In the genomic region with DNA sequence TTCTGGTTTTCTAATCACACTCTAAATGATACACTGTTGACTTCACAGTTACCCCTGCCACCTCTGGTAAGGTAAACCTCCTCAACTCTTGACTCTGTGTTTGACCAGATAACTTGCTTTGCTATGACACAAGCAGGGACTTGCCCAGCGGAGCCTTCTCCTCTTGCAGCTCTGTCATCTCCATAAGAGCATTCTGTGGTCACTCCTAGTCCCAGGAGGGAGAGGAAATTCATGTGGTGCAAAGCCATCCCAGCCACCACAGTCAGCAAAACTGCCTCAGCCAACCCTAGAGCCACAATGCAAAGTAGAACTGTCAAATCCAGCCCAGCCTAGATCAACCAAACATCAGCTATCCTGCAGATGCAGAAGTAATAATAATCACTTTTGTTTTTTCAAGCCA, we compare ENCODE assay signal across 18 cellular contexts.
"Had no signal": no experiment of that assay in that cellular context is flagged by ENCODE, and none has a peak within 500 bp of the region (broad histone marks: within the 10 kb centered on the region; RNA-seq: fewer than 3 reads in every experiment).

No MANE protein-coding gene starts in this region.

- H3K27me3 ChIP-seq: colonic mucosa, transverse colon had no signal

- H3K36me3 ChIP-seq: colonic mucosa, lower lobe of right lung, transverse colon had no signal

- H3K9me3 ChIP-seq: colonic mucosa had no signal

- H3K27ac ChIP-seq: colonic mucosa, lower lobe of right lung, transverse colon had no signal

- ATAC-seq: activated CD4-positive, CD25-positive, alpha-beta regulatory T cell treated with anti-CD3 and anti-CD28 coated beads, Interleukin-2, amount 50 U/mL, for 24 hours; activated T-cell treated with anti-CD3 and anti-CD28 coated beads, Interleukin-2, amount 50 U/mL, for 72 hours; lower lobe of right lung; naive thymus-derived CD8-positive, alpha-beta T cell; right cardiac atrium; stimulated activated memory B cell treated with anti-CD40 and anti-IgM and Interleukin-4, amounts not matched to agents 10 μg/mL and 1 μg/mL and 100 μg/mL, for 72 hours had no signal

- H3K4me3 ChIP-seq: colonic mucosa, lower lobe of right lung, transverse colon had no signal

- H3K4me1 ChIP-seq: colonic mucosa, lower lobe of right lung, transverse colon had no signal

- DNase-seq: activated CD4-positive, alpha-beta T cell treated with anti-CD3 and anti-CD28 coated beads, Interleukin-2, amount 50 U/mL, for 4 hours; activated gamma-delta T cell treated with Interleukin-2 at 50 U/mL for 16 hours; activated naive CD8-positive, alpha-beta T cell treated with anti-CD3 and anti-CD28 coated beads, Interleukin-2, amount 10 ng/mL, durations not matched to agents 7 days and 5 days; activated T-cell treated with anti-CD3 and anti-CD28 coated beads, Interleukin-2, amount 50 U/mL, for 72 hours; anterior cingulate cortex; caudate nucleus; colonic mucosa; effector CD4-positive, alpha-beta T cell; hypothalamus; lower lobe of right lung; naive thymus-derived CD8-positive, alpha-beta T cell; right cardiac atrium; stimulated activated CD4-positive, alpha-beta T cell treated with anti-CD3 and anti-CD28 coated beads, Interleukin-1b, Interleukin-23, amount 100 ng/mL, for 48 hours; substantia nigra; T-helper 2 cell; transverse colon had no signal
